8 cellular contexts compared by ENCODE assay signal in genomic region chr9:126914458-126915280, GRCh38. TPM values are rescaled to one million over a fixed set of nuclear protein-coding genes. Genes with fewer than 3 reads are reported as not detected.
DNase-seq lines count a peak whose midpoint lies in the region; ATAC-seq and TF ChIP-seq lines count a peak whose summit lies in the region.

RALGPS1 (plus strand) TSS chr9:126914782; CDS start chr9:126962290, 47,508 bp downstream.

- ATAC-seq in GM19324 (IDR thresholded peaks at IDR 0.05; ENCODE audit: low FRiP score, unreplicated experiment) (peak; percentile 99), HG03457 (IDR thresholded peaks at IDR 0.05; ENCODE audit: unreplicated experiment) (peak; percentile 95)

- H3K36me3 ChIP-seq in BJ (ENCODE audit: control insufficient read depth, insufficient read depth, low read length): no peaks in the 10 kb centered on the region

- peaks cover 2% of the 10 kb centered on the region for H3K27me3 ChIP-seq in BJ (ENCODE audit: control insufficient read depth, insufficient read depth, low read length)

- TF ChIP-seq CTCF in BJ (IDR thresholded peaks at IDR 0.05; ENCODE audit: insufficient read depth, low read depth, low read length): no peak

- POLR2A ChIA-PET in BJ (lab: Charles Lee): no interaction called here

- DNase-seq in BJ (ENCODE audit: low read depth) (peak; percentile 77), NCI-H524 (lab: John Stamatoyannopoulos, UW) (peak; percentile 96 to 98), kidney tubule cell (ENCODE audit: low spot score) (peak; percentile 97)
- DNase-seq in activated CD4-positive, alpha-beta T cell treated with anti-CD3 and anti-CD28 coated beads for 4 hours: peak; percentile 83 to 86
- DNase-seq in stimulated activated CD4-positive, alpha-beta T cell treated with anti-CD3 and anti-CD28 coated beads, Interleukin-15, amount 100 ng/mL, for 48 hours (ENCODE audit: low read depth in 2 of 2): peak; percentile 76 to 89

- H3K4me3 ChIP-seq in BJ (ENCODE audit: low read depth, low read length): peak within 1 kb of the TSS; percentile 43

- CTCF ChIA-PET in BJ (lab: Yijun Ruan, JAX): interaction anchor here (0.6 to 1.5 kb wide), 2 partner anchors 284 to 576 kb away, joined by 3 to 4 read pairs; no protein-coding TSS in a partner anchor

- peak within 1 kb of the TSS; percentile 85 for H3K27ac ChIP-seq in cingulate gyrus (ENCODE audit: low read depth, low read length)

RNA-seq across cellular contexts. Expression of gene RALGPS1, which starts in this region (rescaled TPM):
- polyA plus RNA-seq in BJ (2011; rRNA removed): 1.6 and 1.7 TPM in 2 replicates
- 2.9 and 3.6 TPM in 2 replicates for polyA minus RNA-seq in BJ (2011; rRNA and poly(A)+ RNA removed)

Comparison
In these comparisons a context has a peak if more than half of its experiments do, and no peak if none do; other contexts are left out.
1. Peak in every context shown above with its lines: DNase-seq, ATAC-seq, H3K4me3 ChIP-seq and H3K27ac ChIP-seq.